Comparison of ENCODE assay signal across 20 cellular contexts in genomic region chr2:148781544-148781943, GRCh38.
DNase-seq lines count a peak whose midpoint lies in the region; ATAC-seq and TF ChIP-seq lines count a peak whose summit lies in the region.
"Had no signal": no experiment of that assay in that cellular context is flagged by ENCODE, and none has a peak within 500 bp of the region (broad histone marks: within the 10 kb centered on the region; RNA-seq: fewer than 3 reads in every experiment).

No MANE protein-coding gene starts in this region.

- H4K91ac ChIP-seq in IMR-90 (ENCODE audit: insufficient read depth, low read depth, low read length) = no peak overlapping the region

- no CpG with 5 or more reads among the region's 5 CpGs for WGBS in IMR-90 (ENCODE audit: extremely low coverage in 2 of 2, insufficient read length in 1 of 2), 2 experiments

- H3K14ac ChIP-seq in IMR-90 (replicated peaks; ENCODE audit: low read depth, low read length) = no peak overlapping the region

- POLR2A ChIA-PET in MCF 10A (lab: Yijun Ruan, JAX) (interaction anchor here (0.7 kb wide), 1 partner anchor 30 kb away, joined by 4 read pairs; no protein-coding TSS in a partner anchor), IMR-90 (lab: Charles Lee; ENCODE audit: unreplicated experiment) (no interaction called here)

- no peak overlapping the region for H3K56ac ChIP-seq in IMR-90 (ENCODE audit: extremely low read depth, insufficient read depth, low read length)

- H3K9me3 ChIP-seq in breast epithelium (no peaks in the 10 kb centered on the region), IMR-90 (ENCODE audit: control insufficient read depth, insufficient read depth, low read length) (no peaks in the 10 kb centered on the region)
- H3K9me3 ChIP-seq: BE2C, SK-N-SH had no signal

- TF ChIP-seq POLR2A in breast epithelium (IDR thresholded peaks at IDR 0.05) (no peak), IMR-90 (IDR thresholded peaks at IDR 0.05; ENCODE audit: low read depth, low read length) (no peak)

- H3K27ac Mint-ChIP-seq in MCF 10A (ENCODE audit: low read depth, unreplicated experiment) (peak overlapping the region; percentile 48), GM23338 (no peak overlapping the region)

- H3K9me3 Mint-ChIP-seq in MCF 10A (ENCODE audit: unreplicated experiment) (no peaks in the 10 kb centered on the region), GM23338 (no peaks in the 10 kb centered on the region)

- H3K79me1 ChIP-seq in IMR-90 (ENCODE audit: low read depth in 1 of 2, low read length in 2 of 2) = peaks cover 6 to 9% of the 10 kb centered on the region in 2 experiments; a peak in 2 of 4 replicates

- H3K4me3 Mint-ChIP-seq in MCF 10A (ENCODE audit: unreplicated experiment) (no peak overlapping the region), GM23338 (no peak overlapping the region)

- ATAC-seq in IMR-90 (ENCODE audit: low read depth) (no peak), GM19452 (IDR thresholded peaks at IDR 0.05; ENCODE audit: unreplicated experiment) (no peak), GM23338 (no peak)
- ATAC-seq: GM12878, Panc1 had no signal

- peak overlapping the region; percentile 2; the same call in 1 of the 2 replicates for H2BK20ac ChIP-seq in IMR-90 (ENCODE audit: low read depth, low read length)

- H3K18ac ChIP-seq in IMR-90 (ENCODE audit: low read depth, low read length) = peak overlapping the region; percentile 67; the same call in 1 of the 2 replicates

- H3K4me3 ChIP-seq in breast epithelium (no peak overlapping the region), IMR-90 (ENCODE audit: insufficient read depth, low read depth, low read length) (no peak overlapping the region), GM23338 (no peak overlapping the region)
- H3K4me3 ChIP-seq: GM12878 had no signal

- H3K4me2 ChIP-seq in IMR-90 (ENCODE audit: low read depth, low read length) (no peak overlapping the region), GM23338 (no peak overlapping the region)
- H3K4me2 ChIP-seq: SK-N-SH had no signal

- dilution Hi-C loops in IMR-90 (cut with HindIII; ENCODE audit: low sequenced_read_pairs, unreplicated experiment) = no loop called here

- no peaks in the 10 kb centered on the region for H3K27me3 Mint-ChIP-seq in MCF 10A (ENCODE audit: insufficient read depth, unreplicated experiment)
- H3K27me3 Mint-ChIP-seq in GM23338 (ENCODE audit: insufficient read depth, low read depth, poor library complexity) = no peaks in the 10 kb centered on the region

- H3K4me1 ChIP-seq in breast epithelium (no peaks in the 10 kb centered on the region), IMR-90 (ENCODE audit: control insufficient read depth, insufficient read depth, low read length) (peaks cover 9% of the 10 kb centered on the region), GM23338 (ENCODE audit: insufficient read depth) (no peaks in the 10 kb centered on the region)
- H3K4me1 ChIP-seq: BE2C had no signal

- no peaks in the 10 kb centered on the region for H3K36me3 ChIP-seq in breast epithelium
- H3K36me3 ChIP-seq in IMR-90 (ENCODE audit: control insufficient read depth, insufficient read depth, low read length) = peaks cover 14% of the 10 kb centered on the region
- no peaks in the 10 kb centered on the region; the same call in 1 of the 2 replicates for H3K36me3 ChIP-seq in GM23338 (ENCODE audit: insufficient read depth)
- H3K36me3 ChIP-seq: BE2C had no signal

- H3K9ac ChIP-seq in IMR-90 (ENCODE audit: low read depth, low read length) = no peak overlapping the region
- H3K9ac ChIP-seq: SK-N-SH had no signal

- H3K4ac ChIP-seq in IMR-90 (ENCODE audit: low read depth, low read length) = no peak overlapping the region

- H3K36me3 Mint-ChIP-seq in MCF 10A (ENCODE audit: insufficient read depth, unreplicated experiment) = peaks cover 44% of the 10 kb centered on the region
- H3K36me3 Mint-ChIP-seq in GM23338 (ENCODE audit: low read depth) = peaks cover 43% of the 10 kb centered on the region

- peaks cover 10% of the 10 kb centered on the region; the same call in 1 of the 2 replicates for H3K9me1 ChIP-seq in IMR-90 (ENCODE audit: insufficient read depth, low read length)

- H2BK5ac ChIP-seq in IMR-90 (ENCODE audit: low read depth, low read length, poor library complexity, severe bottlenecking) = peak overlapping the region; percentile 10

- DNase-seq in MCF 10A (ENCODE audit: unreplicated experiment) = no peak
- no peak for DNase-seq in breast epithelium (ENCODE audit: low spot score in 2 of 2)
- no peak for DNase-seq in IMR-90
- peak; percentile 23 for DNase-seq in fibroblast of peridontal ligament (ENCODE audit: extremely low read depth)
- DNase-seq in GM19240 (ENCODE audit: insufficient read length, low spot score) = no peak
- DNase-seq in GM23338 (ENCODE audit: low spot score) = no peak
- DNase-seq: BE2C, DMS 273 treated with DMSO at 0.1 percent for 48 hours, DMS79 treated with DMSO at 0.1 percent for 48 hours, NCI-H1694, NCI-H2081, NCI-H2171, NCI-H345, NCI-H524, NCI-H774, SIG-M5, SK-N-SH had no signal

- H4K5ac ChIP-seq in IMR-90 (ENCODE audit: low read depth, low read length) = peak overlapping the region; percentile 37; the same call in 1 of the 2 replicates

- no peaks in the 10 kb centered on the region for H3K79me2 ChIP-seq in GM23338 (replicated peaks; ENCODE audit: insufficient read depth)

- H3K27ac ChIP-seq in breast epithelium (no peak overlapping the region), IMR-90 (ENCODE audit: insufficient read depth, low read length) (no peak overlapping the region), GM23338 (ENCODE audit: low read depth) (no peak overlapping the region)

- intact Hi-C loops in MCF 10A (cut with micrococcal nuclease) = no loop called here
- intact Hi-C loops in breast epithelium (cut with DNase I; ENCODE audit: low total_unique reads) = no loop called here
- intact Hi-C loops in IMR-90 (cut with micrococcal nuclease) = loop anchor here (5.0 kb wide), 1 partner anchor 134 kb away; no protein-coding TSS in a partner anchor

- no peak for TF ChIP-seq RAD21 in IMR-90 (IDR thresholded peaks at IDR 0.05; ENCODE audit: low read length)

- no peak overlapping the region for H3K23ac ChIP-seq in IMR-90 (ENCODE audit: low read depth, low read length)

- no peak overlapping the region for H2AFZ ChIP-seq in IMR-90 (replicated peaks; ENCODE audit: low read length, poor library complexity)
- no peak overlapping the region for H2AFZ ChIP-seq in GM23338

- no peak for TF ChIP-seq CTCF in MCF 10A (IDR thresholded peaks at IDR 0.05; ENCODE audit: unreplicated experiment)
- TF ChIP-seq CTCF in breast epithelium (IDR thresholded peaks at IDR 0.05) = no peak
- TF ChIP-seq CTCF in IMR-90 (conservative IDR thresholded peaks at IDR 0.05; ENCODE audit: low read depth, low read length) = no peak
- no peak for TF ChIP-seq CTCF in GM23338 (conservative IDR thresholded peaks at IDR 0.05; ENCODE audit: low read depth in 2 of 2)

- H3K27me3 ChIP-seq in breast epithelium (no peaks in the 10 kb centered on the region), IMR-90 (ENCODE audit: control insufficient read depth, insufficient read depth, low read length) (no peaks in the 10 kb centered on the region), GM23338 (ENCODE audit: insufficient read depth) (no peaks in the 10 kb centered on the region)
- H3K27me3 ChIP-seq: BE2C had no signal

- H2BK120ac ChIP-seq in IMR-90 (ENCODE audit: low read depth, low read length) = no peak overlapping the region

- BruUV-seq in MCF 10A (replicated peaks; lab: Mats Ljungman, UMichigan) = no TSS peak
- BruUV-seq in IMR-90 (replicated peaks; lab: Mats Ljungman, UMichigan) = no TSS peak

- in situ Hi-C loops in IMR-90 (cut with MboI; ENCODE audit: low sequenced_read_pairs) = no loop called here

- peaks cover 9% of the 10 kb centered on the region for H3K4me1 Mint-ChIP-seq in MCF 10A (ENCODE audit: insufficient read depth, unreplicated experiment)
- no peaks in the 10 kb centered on the region for H3K4me1 Mint-ChIP-seq in GM23338

- no peak overlapping the region for H2AK5ac ChIP-seq in IMR-90 (ENCODE audit: low read depth, low read length)

- H4K20me1 ChIP-seq in IMR-90 (ENCODE audit: insufficient read depth, low read length) (no peaks in the 10 kb centered on the region; the same call in 1 of the 2 replicates), GM23338 (replicated peaks; ENCODE audit: insufficient read depth) (0 out of 2 replicates have a peak, but pooled peaks cover under 1% of the 10 kb centered on the region)

- CTCF ChIA-PET in MCF 10A (lab: Yijun Ruan, JAX) (interaction anchor here (0.6 to 1.2 kb wide), 2 partner anchors 129 to 170 kb away, joined by 3 read pairs; no protein-coding TSS in a partner anchor), IMR-90 (lab: Yijun Ruan, JAX) (no interaction called here)

- H2BK15ac ChIP-seq in IMR-90 (ENCODE audit: low read depth, low read length) = no peak overlapping the region

- no peaks in the 10 kb centered on the region for H3K9me2 ChIP-seq in GM23338 (ENCODE audit: insufficient read depth)
- H3K9me2 ChIP-seq: SK-N-SH had no signal

- no peak overlapping the region for H4K8ac ChIP-seq in IMR-90 (ENCODE audit: low read depth in 2 of 2, low read length in 2 of 2)

- H3F3A ChIP-seq in GM23338 (replicated peaks; ENCODE audit: low read depth) = no peaks in the 10 kb centered on the region

- H2AK9ac ChIP-seq in IMR-90 (replicated peaks; ENCODE audit: low read depth, low read length, poor library complexity) = no peak overlapping the region

TF ChIP-seq in IMR-90, 13 proteins besides CTCF, POLR2A, EP300 and RAD21 (continues in another document):
- no peak for TF ChIP-seq CEBPB (IDR thresholded peaks at IDR 0.05; ENCODE audit: low read depth, low read length)
- TF ChIP-seq RFX5 (IDR thresholded peaks at IDR 0.05; ENCODE audit: low read depth, low read length) = no peak

TF ChIP-seq in GM23338, 12 proteins besides CTCF, POLR2A, EP300 and RAD21 (continues in another document):
- TF ChIP-seq JUNB (IDR thresholded peaks at IDR 0.05; ENCODE audit: unreplicated experiment) = no peak
- TF ChIP-seq ZNF114 (CRISPR knock-in tag; IDR thresholded peaks at IDR 0.05) = no peak
- TF ChIP-seq ETS1 (IDR thresholded peaks at IDR 0.05) = no peak
